In the genomic region with DNA sequence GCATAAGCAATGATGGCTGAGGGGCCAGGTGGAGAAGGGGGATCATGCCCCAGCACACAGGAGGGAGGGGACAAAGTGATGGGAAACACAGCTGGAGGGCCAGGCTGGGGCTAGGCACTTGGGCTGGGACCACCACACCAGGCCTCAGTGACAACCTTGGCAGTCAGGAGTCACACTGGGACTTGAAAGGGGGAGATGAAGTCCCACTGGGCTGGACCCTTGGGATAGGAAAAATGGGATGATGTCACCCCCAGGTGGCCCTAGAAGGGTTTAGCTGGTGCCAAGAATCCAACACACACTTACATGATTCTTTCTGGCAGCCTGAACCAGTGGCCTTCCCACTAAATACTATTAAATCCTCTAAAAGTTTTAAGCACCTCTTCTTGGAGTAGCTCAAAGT, we compare ENCODE assay signal across 17 cellular contexts. TPM values are rescaled to one million over a fixed set of nuclear protein-coding genes. Genes with fewer than 3 reads are reported as not detected.
DNase-seq lines count a peak whose midpoint lies in the region; ATAC-seq, FAIRE-seq and TF ChIP-seq lines count a peak whose summit lies in the region.
"Had no signal": no experiment of that assay in that cellular context is flagged by ENCODE, and none has a peak within 500 bp of the region (broad histone marks: within the 10 kb centered on the region; RNA-seq: fewer than 3 reads in every experiment).

No MANE protein-coding gene starts in this region.

- TF ChIP-seq POLR2A in HepG2 (IDR thresholded peaks at IDR 0.05; ENCODE audit: insufficient read depth in 1 of 2, low read depth in 2 of 2, low read length in 2 of 2) = no peak
- no peak for TF ChIP-seq POLR2A in right lobe of liver (IDR thresholded peaks at IDR 0.05)
- TF ChIP-seq POLR2A in upper lobe of left lung (IDR thresholded peaks at IDR 0.05) = no peak

- no peak overlapping the region for H3K4me2 ChIP-seq in HepG2 (ENCODE audit: low read depth, low read length)
- no peak overlapping the region for H3K4me2 ChIP-seq in Karpas-422 (ENCODE audit: low read depth, low read length, poor library complexity, severe bottlenecking)

- FAIRE-seq in HepG2 (lab: Jason Lieb, UNC) = no peak

- no peak overlapping the region for H3K4me3 ChIP-seq in HepG2 (replicated peaks in 1 of 3; ENCODE audit: insufficient read depth in 1 of 3, low read depth in 2 of 3, low read length in 3 of 3)
- no peak overlapping the region for H3K4me3 ChIP-seq in right lobe of liver
- no peak overlapping the region for H3K4me3 ChIP-seq in upper lobe of left lung
- H3K4me3 ChIP-seq in Karpas-422 (ENCODE audit: low read length) = no peak overlapping the region
- H3K4me3 ChIP-seq: coronary artery, heart left ventricle, psoas muscle, upper lobe of right lung had no signal

- H3K9me3 ChIP-seq in HepG2 (ENCODE audit: low read length) (no peaks in the 10 kb centered on the region), right lobe of liver (no peaks in the 10 kb centered on the region), upper lobe of left lung (no peaks in the 10 kb centered on the region), Karpas-422 (ENCODE audit: low read length) (no peaks in the 10 kb centered on the region)
- H3K9me3 ChIP-seq: heart left ventricle, psoas muscle, upper lobe of right lung had no signal

- TF ChIP-seq EP300 in HepG2 (IDR thresholded peaks at IDR 0.05; ENCODE audit: low read depth in 2 of 2, low read length in 2 of 2) = no peak
- no peak for TF ChIP-seq EP300 in HepG2 (CRISPR knock-in tag; IDR thresholded peaks at IDR 0.05; ENCODE audit: borderline replicate concordance)
- TF ChIP-seq EP300 in upper lobe of left lung (IDR thresholded peaks at IDR 0.05) = no peak

- H3K9me3 Mint-ChIP-seq in activated naive CD8-positive, alpha-beta T cell (ENCODE audit: low read depth) = no peaks in the 10 kb centered on the region
- H3K9me3 Mint-ChIP-seq: CD8-positive, alpha-beta memory T cell had no signal

- H3K4me1 ChIP-seq in HepG2 (ENCODE audit: insufficient read depth, low read length) = no peaks in the 10 kb centered on the region
- H3K4me1 ChIP-seq in right lobe of liver = no peaks in the 10 kb centered on the region
- peaks cover 46 to 74% (median 51%) of the 10 kb centered on the region in 4 donors for H3K4me1 ChIP-seq in upper lobe of left lung
- peaks cover 9% of the 10 kb centered on the region for H3K4me1 ChIP-seq in Karpas-422 (ENCODE audit: low read length)

- peaks cover 11% of the 10 kb centered on the region for H3K36me3 Mint-ChIP-seq in activated naive CD8-positive, alpha-beta T cell

- DNase-seq in HepG2 (ENCODE audit: low spot score) = no peak
- no peak for DNase-seq in right lobe of liver
- DNase-seq in iPS-NIHi7 (ENCODE audit: extremely low spot score) = peak; percentile 10
- no peak for DNase-seq in upper lobe of left lung
- no peak for DNase-seq in Karpas-422
- DNase-seq: activated CD8-positive, alpha-beta memory T cell treated with anti-CD3 and anti-CD28 coated beads, Interleukin-2, amount 50 U/mL, for 48 hours; CD8-positive, alpha-beta memory T cell; heart left ventricle; psoas muscle; upper lobe of right lung had no signal

- H3K36me3 ChIP-seq in HepG2 (replicated peaks in 1 of 2; ENCODE audit: control insufficient read depth in 1 of 2, insufficient read depth in 2 of 2, low read length in 2 of 2) (peaks cover 2 to 8% of the 10 kb centered on the region in 2 experiments; a peak in 2 of 5 replicates), right lobe of liver (no peaks in the 10 kb centered on the region), upper lobe of left lung (no peaks in the 10 kb centered on the region), Karpas-422 (ENCODE audit: insufficient read depth, low read length) (peaks cover 5% of the 10 kb centered on the region; the same call in 1 of the 2 replicates)

- peak overlapping the region; percentile 94 for H3K27ac Mint-ChIP-seq in activated naive CD8-positive, alpha-beta T cell

- no TSS peak for BruUV-seq in HepG2 (replicated peaks; lab: Mats Ljungman, UMichigan)

- H3K27ac ChIP-seq in HepG2 (ENCODE audit: extremely low read length, insufficient read depth, low read length) (no peak overlapping the region), right lobe of liver (no peak overlapping the region), upper lobe of left lung (peak overlapping the region in 3 of 4 donors; percentile 39 to 56 (median 44)), Karpas-422 (ENCODE audit: low read length) (no peak overlapping the region)
- H3K27ac ChIP-seq: coronary artery, psoas muscle, upper lobe of right lung had no signal

- ATAC-seq in HepG2 (no peak), right lobe of liver (no peak), upper lobe of left lung (ENCODE audit: low FRiP score in 2 of 2) (no peak), GM21786 (IDR thresholded peaks at IDR 0.05; ENCODE audit: unreplicated experiment) (no peak), HG02763 (IDR thresholded peaks at IDR 0.05; ENCODE audit: unreplicated experiment) (no peak)
- ATAC-seq: upper lobe of right lung had no signal

- no peaks in the 10 kb centered on the region for H3K27me3 Mint-ChIP-seq in activated naive CD8-positive, alpha-beta T cell
- H3K27me3 Mint-ChIP-seq: CD8-positive, alpha-beta memory T cell had no signal

- H3K9me2 ChIP-seq in Karpas-422 (replicated peaks; ENCODE audit: insufficient read depth, low read length) = no peaks in the 10 kb centered on the region

- H4K20me1 ChIP-seq in HepG2 (ENCODE audit: insufficient read depth, low read length) = peaks cover 5% of the 10 kb centered on the region; the same call in 1 of the 2 replicates
- H4K20me1 ChIP-seq in Karpas-422 (ENCODE audit: insufficient read depth, low read depth, low read length) = peaks cover 42% of the 10 kb centered on the region

- POLR2A ChIA-PET in HepG2 (lab: Yijun Ruan, JAX) = no interaction called here

- H3K27me3 ChIP-seq in HepG2 (ENCODE audit: control insufficient read depth in 1 of 2, insufficient read depth in 2 of 2, low read length in 2 of 2) = no peaks in the 10 kb centered on the region
- no peaks in the 10 kb centered on the region for H3K27me3 ChIP-seq in right lobe of liver
- no peaks in the 10 kb centered on the region for H3K27me3 ChIP-seq in upper lobe of left lung
- no peaks in the 10 kb centered on the region for H3K27me3 ChIP-seq in Karpas-422 (ENCODE audit: low read length)
- H3K27me3 ChIP-seq: heart left ventricle, upper lobe of right lung had no signal

- H3K4me1 Mint-ChIP-seq in activated naive CD8-positive, alpha-beta T cell (ENCODE audit: low read depth) = peaks cover 90% of the 10 kb centered on the region

- intact Hi-C loops in HepG2 (cut with micrococcal nuclease; ENCODE audit: unreplicated experiment) = loop anchor here (2.0 kb wide), 1 partner anchor 36 kb away; no protein-coding TSS in a partner anchor
- intact Hi-C loops in right lobe of liver (cut with DNase I) = no loop called here

- H3K4me3 Mint-ChIP-seq in activated naive CD8-positive, alpha-beta T cell = peak overlapping the region; percentile 60
- H3K4me3 Mint-ChIP-seq: CD8-positive, alpha-beta memory T cell had no signal

- H3K9ac ChIP-seq in HepG2 (ENCODE audit: insufficient read depth, low read depth, low read length) (no peak overlapping the region), Karpas-422 (ENCODE audit: low read length) (no peak overlapping the region)

- H3K79me2 ChIP-seq in HepG2 (ENCODE audit: insufficient read depth, low read length) (peaks cover 11% of the 10 kb centered on the region), Karpas-422 (ENCODE audit: low read length) (peaks cover 18% of the 10 kb centered on the region)

- in situ Hi-C loops in HepG2 (cut with HindIII; ENCODE audit: extremely low pct_ligation_motif_present, low pct_unique_long_range_greater_than_20kb) = no loop called here

- CTCF ChIA-PET in HepG2 (lab: Yijun Ruan, JAX; ENCODE audit: low intra/inter-chr PET ratio, low total read pairs) = no interaction called here

- H2AFZ ChIP-seq in HepG2 (ENCODE audit: low read length) (no peak overlapping the region), Karpas-422 (ENCODE audit: low read length) (no peak overlapping the region)

- no peak for TF ChIP-seq RAD21 in HepG2 (CRISPR knock-in tag; IDR thresholded peaks at IDR 0.05)

- TF ChIP-seq CTCF in HepG2 (CRISPR knock-in tag; IDR thresholded peaks at IDR 0.05) (peak; percentile 34; the same call in 1 of the 2 replicates), right lobe of liver (IDR thresholded peaks at IDR 0.05) (no peak), upper lobe of left lung (IDR thresholded peaks at IDR 0.05) (no peak)

RNA-seq across cellular contexts. Expression of gene ZBTB17, which starts 17.1 kb away (rescaled TPM):
- total RNA-seq in HepG2 (2016; rRNA removed; fragmentation: Illumina TruSeq; extraction: Trizol) = 10.1 and 16.7 TPM in 2 replicates
- 7.6 and 9.2 TPM in 2 replicates for total RNA-seq in HepG2 (2016; cell fraction: cytosol; rRNA removed; fragmentation: Illumina TruSeq; extraction: Trizol; ENCODE audit: low read depth)
- total RNA-seq in HepG2 (2016; cell fraction: insoluble cytoplasmic fraction; rRNA removed; fragmentation: Illumina TruSeq; extraction: Trizol) = 11.2 and 19.1 TPM in 2 replicates
- total RNA-seq in HepG2 (2016; cell fraction: membrane; rRNA removed; fragmentation: Illumina TruSeq; extraction: Trizol) = 9.9 and 11.1 TPM in 2 replicates
- total RNA-seq in HepG2 (2016; cell fraction: nucleus; rRNA removed; fragmentation: Illumina TruSeq; extraction: Trizol) = 17.0 and 18.5 TPM in 2 replicates
- 17.0 and 21.0 TPM in 2 replicates for polyA plus RNA-seq in HepG2 (2011; rRNA removed)
- 10.1 and 18.8 TPM in 2 replicates for polyA plus RNA-seq in HepG2 (2011; cell fraction: cytosol; rRNA removed)
- 96.3 and 129 TPM in 2 replicates for polyA plus RNA-seq in HepG2 (2011; cell fraction: nucleus; rRNA removed)
- 7.7 and 12.7 TPM in 2 replicates for polyA plus RNA-seq in HepG2 (2012)
- polyA plus RNA-seq in HepG2 (2016; cell fraction: cytosol; fragmentation: Illumina TruSeq; extraction: Trizol; ENCODE audit: low read depth) = 3.5 and 3.6 TPM in 2 replicates
- 11.1 and 12.0 TPM in 2 replicates for polyA plus RNA-seq in HepG2 (2016; cell fraction: insoluble cytoplasmic fraction; fragmentation: Illumina TruSeq; extraction: Trizol; ENCODE audit: low read depth)
- polyA plus RNA-seq in HepG2 (2016; cell fraction: membrane; fragmentation: Illumina TruSeq; extraction: Trizol; ENCODE audit: low read depth) = 6.7 and 7.4 TPM in 2 replicates
- polyA plus RNA-seq in HepG2 (2016; cell fraction: nucleus; fragmentation: Illumina TruSeq; extraction: Trizol; ENCODE audit: insufficient read depth, low read depth) = 36.9 and 37.2 TPM in 2 replicates
- 46.0 and 46.5 TPM in 2 replicates for polyA minus RNA-seq in HepG2 (2011; rRNA and poly(A)+ RNA removed; ENCODE audit: low replicate concordance)
- 6.1 and 9.8 TPM in 2 replicates for polyA minus RNA-seq in HepG2 (2011; cell fraction: cytosol; rRNA and poly(A)+ RNA removed)
- polyA minus RNA-seq in HepG2 (2011; cell fraction: nucleus; rRNA and poly(A)+ RNA removed) = 14.4 and 22.9 TPM in 2 replicates
- 10 to 100 TPM in 4 of 6 experiments, 1 to 10 TPM in 2; 9.2 to 13.3 (median 11.0) TPM for total RNA-seq in right lobe of liver
- 10 to 100 TPM; 34.1 to 94.2 (median 42.9) TPM for total RNA-seq in upper lobe of left lung
- total RNA-seq in Karpas-422 (2014; rRNA removed; shearing (Covaris generic); ENCODE audit: low replicate concordance) = 25.9 and 26.8 TPM in 2 replicates

RNA-seq across cellular contexts. Expression of gene SRARP, which starts 45.2 kb away (rescaled TPM):
- total RNA-seq in HepG2 (2016; rRNA removed; fragmentation: Illumina TruSeq; extraction: Trizol) (3.5 and 4.0 TPM in 2 replicates), right lobe of liver (not detected), upper lobe of left lung (under 1 TPM in 2 of 6 donors, not detected in 4; 0.07 to 0.67 TPM)
- 1.8 and 2.0 TPM in 2 replicates for total RNA-seq in HepG2 (2016; cell fraction: cytosol; rRNA removed; fragmentation: Illumina TruSeq; extraction: Trizol; ENCODE audit: low read depth)
- total RNA-seq in HepG2 (2016; cell fraction: insoluble cytoplasmic fraction; rRNA removed; fragmentation: Illumina TruSeq; extraction: Trizol) = 3.9 and 4.6 TPM in 2 replicates
- total RNA-seq in HepG2 (2016; cell fraction: membrane; rRNA removed; fragmentation: Illumina TruSeq; extraction: Trizol) = 2.3 and 2.5 TPM in 2 replicates
- 2.1 and 2.3 TPM in 2 replicates for total RNA-seq in HepG2 (2016; cell fraction: nucleus; rRNA removed; fragmentation: Illumina TruSeq; extraction: Trizol)
- 10.5 and 12.8 TPM in 2 replicates for polyA plus RNA-seq in HepG2 (2011; rRNA removed)
- polyA plus RNA-seq in HepG2 (2011; cell fraction: cytosol; rRNA removed) = 6.1 and 9.4 TPM in 2 replicates
- 6.1 and 6.7 TPM in 2 replicates for polyA plus RNA-seq in HepG2 (2011; cell fraction: nucleus; rRNA removed)
- polyA plus RNA-seq in HepG2 (2012) = 5.5 and 6.6 TPM in 2 replicates
- 1.3 and 1.6 TPM in 2 replicates for polyA plus RNA-seq in HepG2 (2016; cell fraction: cytosol; fragmentation: Illumina TruSeq; extraction: Trizol; ENCODE audit: low read depth)
- 4.9 and 5.4 TPM in 2 replicates for polyA plus RNA-seq in HepG2 (2016; cell fraction: insoluble cytoplasmic fraction; fragmentation: Illumina TruSeq; extraction: Trizol; ENCODE audit: low read depth)
- polyA plus RNA-seq in HepG2 (2016; cell fraction: membrane; fragmentation: Illumina TruSeq; extraction: Trizol; ENCODE audit: low read depth) = 1.8 TPM in 2 replicates
- 2.9 and 3.2 TPM in 2 replicates for polyA plus RNA-seq in HepG2 (2016; cell fraction: nucleus; fragmentation: Illumina TruSeq; extraction: Trizol; ENCODE audit: insufficient read depth, low read depth)
- 14.4 TPM in 1 of 2 replicates, not detected in the other for polyA minus RNA-seq in HepG2 (2011; rRNA and poly(A)+ RNA removed; ENCODE audit: low replicate concordance)
- polyA minus RNA-seq in HepG2 (2011; cell fraction: cytosol; rRNA and poly(A)+ RNA removed) = 4.5 and 6.6 TPM in 2 replicates
- polyA minus RNA-seq in HepG2 (2011; cell fraction: nucleus; rRNA and poly(A)+ RNA removed) = 11.3 and 12.3 TPM in 2 replicates
- total RNA-seq in Karpas-422 (2014; rRNA removed; shearing (Covaris generic); ENCODE audit: low replicate concordance) = 0.04 TPM in 1 of 2 replicates, not detected in the other
- total RNA-seq: CD8-positive, alpha-beta memory T cell; HT-29; mesenteric fat pad; T-helper 2 cell treated with Interferon-gamma antibody and Interleukin-4, amounts not matched to agents 100 ng/mL and 5 ng/mL, for 36 hours; upper lobe of right lung had no signal
- polyA plus RNA-seq: CD8-positive, alpha-beta memory T cell had no signal

RNA-seq across cellular contexts. Expression of gene HSPB7, which starts 59.1 kb away (rescaled TPM):
- total RNA-seq in HepG2 (2016; rRNA removed; fragmentation: Illumina TruSeq; extraction: Trizol) (not detected in 2 replicates), right lobe of liver (1 to 10 TPM in 4 of 6 experiments, under 1 TPM in 2; 0.54 to 2.0 (median 1.2) TPM), upper lobe of left lung (1 to 10 TPM; 1.0 to 9.2 (median 3.0) TPM)
- not detected in 2 replicates for total RNA-seq in HepG2 (2016; cell fraction: cytosol; rRNA removed; fragmentation: Illumina TruSeq; extraction: Trizol; ENCODE audit: low read depth)
- total RNA-seq in HepG2 (2016; cell fraction: insoluble cytoplasmic fraction; rRNA removed; fragmentation: Illumina TruSeq; extraction: Trizol) = not detected in 2 replicates
- total RNA-seq in HepG2 (2016; cell fraction: membrane; rRNA removed; fragmentation: Illumina TruSeq; extraction: Trizol) = not detected in 2 replicates
- total RNA-seq in HepG2 (2016; cell fraction: nucleus; rRNA removed; fragmentation: Illumina TruSeq; extraction: Trizol) = not detected in 2 replicates
- polyA plus RNA-seq in HepG2 (2011; rRNA removed) = 0.10 and 0.20 TPM in 2 replicates
- polyA plus RNA-seq in HepG2 (2011; cell fraction: cytosol; rRNA removed) = 0.05 and 0.16 TPM in 2 replicates
- polyA plus RNA-seq in HepG2 (2011; cell fraction: nucleus; rRNA removed) = 0.31 and 0.32 TPM in 2 replicates
- polyA plus RNA-seq in HepG2 (2012) = 0.20 TPM in 2 replicates
- not detected in 2 replicates for polyA plus RNA-seq in HepG2 (2016; cell fraction: cytosol; fragmentation: Illumina TruSeq; extraction: Trizol; ENCODE audit: low read depth)
- polyA plus RNA-seq in HepG2 (2016; cell fraction: insoluble cytoplasmic fraction; fragmentation: Illumina TruSeq; extraction: Trizol; ENCODE audit: low read depth) = not detected in 2 replicates
- not detected in 2 replicates for polyA plus RNA-seq in HepG2 (2016; cell fraction: membrane; fragmentation: Illumina TruSeq; extraction: Trizol; ENCODE audit: low read depth)
- polyA plus RNA-seq in HepG2 (2016; cell fraction: nucleus; fragmentation: Illumina TruSeq; extraction: Trizol; ENCODE audit: insufficient read depth, low read depth) = not detected in 2 replicates
- 0.47 TPM in 1 of 2 replicates, not detected in the other for polyA minus RNA-seq in HepG2 (2011; rRNA and poly(A)+ RNA removed; ENCODE audit: low replicate concordance)
- not detected in 2 replicates for polyA minus RNA-seq in HepG2 (2011; cell fraction: cytosol; rRNA and poly(A)+ RNA removed)
- polyA minus RNA-seq in HepG2 (2011; cell fraction: nucleus; rRNA and poly(A)+ RNA removed) = 0.50 TPM in 1 of 2 replicates, not detected in the other
- total RNA-seq in Karpas-422 (2014; rRNA removed; shearing (Covaris generic); ENCODE audit: low replicate concordance) = not detected in 2 replicates
- total RNA-seq: CD8-positive, alpha-beta memory T cell; HT-29; T-helper 2 cell treated with Interferon-gamma antibody and Interleukin-4, amounts not matched to agents 100 ng/mL and 5 ng/mL, for 36 hours had no signal
- polyA plus RNA-seq: CD8-positive, alpha-beta memory T cell had no signal

Comparison
In these comparisons a context has a peak if more than half of its experiments do, and no peak if none do; other contexts are left out.
1. H3K27ac ChIP-seq: peak in upper lobe of left lung (3 of 4); none in HepG2 (single experiment), right lobe of liver (0 of 3) and Karpas-422 (single experiment).